In genomic region chr18:2655153-2655953, GRCh38 we compare ENCODE assay signal across 8 cellular contexts. TPM values are rescaled to one million over a fixed set of nuclear protein-coding genes. Genes with fewer than 3 reads are reported as not detected.
DNase-seq lines count a peak whose midpoint lies in the region; ATAC-seq, FAIRE-seq and TF ChIP-seq lines count a peak whose summit lies in the region.

TSS of gene SMCHD1 (plus strand) at chr18:2655726. CDS start at chr18:2656076, 350 bp downstream.

- H3K4me3 ChIP-seq in AG04450 (ENCODE audit: low read depth, low read length) (peak within 1 kb of the TSS; percentile 86), bronchial epithelial cell (ENCODE audit: low read depth, low read length) (peak within 1 kb of the TSS; percentile 97), smooth muscle cell (peak within 1 kb of the TSS; percentile 80)

- peak within 1 kb of the TSS; percentile 92 for H3K27ac ChIP-seq in AG04450 (ENCODE audit: low read depth, low read length)
- peak within 1 kb of the TSS; percentile 88 for H3K27ac ChIP-seq in smooth muscle cell (ENCODE audit: low read depth)

- CTCF ChIA-PET in AG04450 (lab: Charles Lee) (interaction anchor here (0.9 kb wide), 1 partner anchor 57 kb away, joined by 3 read pairs; no protein-coding TSS in a partner anchor), WTC11 (lab: Charles Lee) (no interaction called here)

- peak within 1 kb of the TSS; percentile 97 for H3K4me2 ChIP-seq in smooth muscle cell

- peaks cover 42% of the 10 kb centered on the region for H3K79me2 ChIP-seq in smooth muscle cell (ENCODE audit: low read depth)

- FAIRE-seq in bronchial epithelial cell (lab: Jason Lieb, UNC): no peak

- peaks cover 7% of the 10 kb centered on the region for H3F3A ChIP-seq in smooth muscle cell (ENCODE audit: low read depth)

- H3K4me1 Mint-ChIP-seq in WTC11: peaks cover 32% of the 10 kb centered on the region

- POLR2A ChIA-PET in AG04450 (lab: Yijun Ruan, JAX): interaction anchor here (0.6 to 1.8 kb wide), 4 partner anchors 17 to 82 kb away, joined by 3 to 12 read pairs (median 6); no protein-coding TSS in a partner anchor
- POLR2A ChIA-PET in WTC11 (lab: Charles Lee): interaction anchor here (0.6 to 0.7 kb wide), 2 partner anchors 13 to 495 kb away, joined by 3 to 4 read pairs; no protein-coding TSS in a partner anchor

- peak within 1 kb of the TSS; percentile 88 for H3K9ac ChIP-seq in smooth muscle cell (ENCODE audit: low read depth)

- peaks cover 55% of the 10 kb centered on the region for H3K27me3 Mint-ChIP-seq in WTC11 (ENCODE audit: low read depth)

- WGBS in smooth muscle cell (ENCODE audit: low lambda C conversion rate): under 1% methylated on average over 86 of the region's 102 CpGs

- no peak within 1 kb of the TSS for H3K27ac Mint-ChIP-seq in WTC11

- H3K27me3 ChIP-seq in AG04450 (ENCODE audit: control insufficient read depth, insufficient read depth, low read length): no peaks in the 10 kb centered on the region
- H3K27me3 ChIP-seq in bronchial epithelial cell (ENCODE audit: control insufficient read depth, insufficient read depth, low read length): no peaks in the 10 kb centered on the region
- H3K27me3 ChIP-seq in smooth muscle cell (ENCODE audit: low read depth): peaks cover 28% of the 10 kb centered on the region

- DNase-seq in AG04450 (ENCODE audit: low read depth, low spot score): no peak
- DNase-seq in NCI-H2196 treated with DMSO at 0.1 percent for 48 hours (lab: John Stamatoyannopoulos, UW; ENCODE audit: unreplicated experiment): peak; percentile 89
- DNase-seq in WTC11 (ENCODE audit: low spot score): peak; percentile 74
- DNase-seq in bronchial epithelial cell (ENCODE audit: low read depth): peak; percentile 48
- peak; percentile 88 for DNase-seq in iPS-NIHi7 (ENCODE audit: extremely low spot score)
- DNase-seq in smooth muscle cell (lab: John Stamatoyannopoulos, UW; ENCODE audit: unreplicated experiment): peak; percentile 60

- no peaks in the 10 kb centered on the region for H3K36me3 Mint-ChIP-seq in WTC11

- peak within 1 kb of the TSS; percentile 88 for H3K4me3 Mint-ChIP-seq in WTC11

- H4K20me1 ChIP-seq in smooth muscle cell (ENCODE audit: low read depth): peaks cover 44% of the 10 kb centered on the region

- ATAC-seq in GM18870 (IDR thresholded peaks at IDR 0.05; ENCODE audit: unreplicated experiment): peak; percentile 46
- peak; percentile 61 for ATAC-seq in HG03103 (IDR thresholded peaks at IDR 0.05; ENCODE audit: low read depth, unreplicated experiment)
- ATAC-seq in WTC11: peak; percentile 85

- no peaks in the 10 kb centered on the region for H3K9me3 Mint-ChIP-seq in WTC11

- H3K36me3 ChIP-seq in bronchial epithelial cell (ENCODE audit: control insufficient read depth, insufficient read depth, low read length): no peaks in the 10 kb centered on the region
- H3K36me3 ChIP-seq in smooth muscle cell (ENCODE audit: low read depth): no peaks in the 10 kb centered on the region

- peak within 1 kb of the TSS; percentile 91 for H2AFZ ChIP-seq in smooth muscle cell (ENCODE audit: low read depth)

- peaks cover 24% of the 10 kb centered on the region for H3K4me1 ChIP-seq in smooth muscle cell (ENCODE audit: low read depth)

- TF ChIP-seq CTCF in AG04450 (IDR thresholded peaks at IDR 0.05; ENCODE audit: low read depth, low read length) (no peak), WTC11 (IDR thresholded peaks at IDR 0.05) (no peak), bronchial epithelial cell (IDR thresholded peaks at IDR 0.05; ENCODE audit: insufficient read depth, low read length, severe bottlenecking) (no peak), smooth muscle cell (IDR thresholded peaks at IDR 0.05; ENCODE audit: borderline replicate concordance, insufficient read depth, poor library complexity, severe bottlenecking) (no peak)

- H3K9me3 ChIP-seq in AG04450 (ENCODE audit: control insufficient read depth, insufficient read depth, low read length): peaks cover 10% of the 10 kb centered on the region; the same call in 1 of the 2 replicates
- H3K9me3 ChIP-seq in smooth muscle cell (replicated peaks; ENCODE audit: low read depth): no peaks in the 10 kb centered on the region

TF ChIP-seq in WTC11, 78 proteins besides CTCF, POLR2A, EP300 and RAD21 (continues in another document):
- TF ChIP-seq PRDM15 (CRISPR knock-in tag; IDR thresholded peaks at IDR 0.05) (0 out of 2 replicates have a peak, but pooled peaks have one; percentile 30), FOXK1 (CRISPR knock-in tag; IDR thresholded peaks at IDR 0.05) (peak; percentile 75; the same call in 1 of the 2 replicates), TP53 (CRISPR knock-in tag; IDR thresholded peaks at IDR 0.05) (no peak), CREB1 (CRISPR knock-in tag; IDR thresholded peaks at IDR 0.05) (no peak), PREB (CRISPR knock-in tag; IDR thresholded peaks at IDR 0.05; ENCODE audit: borderline replicate concordance) (no peak), CREM (CRISPR knock-in tag; IDR thresholded peaks at IDR 0.05) (peak; percentile 86), HMGXB4 (CRISPR knock-in tag; IDR thresholded peaks at IDR 0.05) (peak; percentile 45; the same call in 1 of the 2 replicates), ESRRA (CRISPR knock-in tag; IDR thresholded peaks at IDR 0.05; ENCODE audit: borderline replicate concordance) (0 out of 2 replicates have a peak, but pooled peaks have one; percentile 70), HMGA2 (CRISPR knock-in tag; IDR thresholded peaks at IDR 0.05) (no peak), JUN (CRISPR knock-in tag; IDR thresholded peaks at IDR 0.05) (no peak)
- TF ChIP-seq, protein P1, sequence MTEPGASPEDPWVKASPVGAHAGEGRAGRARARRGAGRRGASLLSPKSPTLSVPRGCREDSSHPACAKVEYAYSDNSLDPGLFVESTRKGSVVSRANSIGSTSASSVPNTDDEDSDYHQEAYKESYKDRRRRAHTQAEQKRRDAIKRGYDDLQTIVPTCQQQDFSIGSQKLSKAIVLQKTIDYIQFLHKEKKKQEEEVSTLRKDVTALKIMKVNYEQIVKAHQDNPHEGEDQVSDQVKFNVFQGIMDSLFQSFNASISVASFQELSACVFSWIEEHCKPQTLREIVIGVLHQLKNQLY (CRISPR knock-in tag; IDR thresholded peaks at IDR 0.05): 0 out of 2 replicates have a peak, but pooled peaks have one; percentile 37

RNA-seq across cellular contexts. Expression of gene SMCHD1, which starts in this region (rescaled TPM):
- polyA plus RNA-seq in AG04450 (2011; rRNA removed): 24.4 and 37.2 TPM in 2 replicates
- polyA minus RNA-seq in AG04450 (2011; rRNA and poly(A)+ RNA removed): 47.8 and 91.1 TPM in 2 replicates
- 30.6 to 33.0 TPM (median 30.9 TPM) in 3 replicates for total RNA-seq in WTC11 (2021)
- total RNA-seq in bronchial epithelial cell: 42.1 and 45.3 TPM in 2 replicates
- total RNA-seq in smooth muscle cell: 46.3 and 68.6 TPM in 2 replicates
- 5.9 and 12.7 TPM in 2 replicates for polyA plus RNA-seq in smooth muscle cell
